Comparison of ENCODE assay signal across 17 cellular contexts in the genomic region with DNA sequence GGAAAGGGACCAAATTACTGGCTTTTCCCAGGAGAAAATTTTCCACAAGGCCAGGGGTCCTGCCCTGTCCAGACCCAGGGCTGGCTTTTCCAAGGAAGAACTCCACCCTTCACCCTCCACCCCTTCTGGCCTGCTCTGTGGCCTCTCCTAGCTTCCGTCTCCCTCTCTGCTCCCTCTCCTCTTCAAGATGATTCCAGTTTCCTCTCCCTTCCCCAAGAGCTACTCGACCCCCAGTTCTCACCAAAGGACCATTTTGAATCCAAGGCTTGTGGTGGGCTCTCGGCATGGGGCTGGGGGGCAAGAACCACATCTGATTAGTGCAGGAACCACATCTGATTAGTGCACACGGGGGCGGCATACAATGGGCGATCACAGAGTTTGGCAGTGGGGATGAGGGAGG. TPM values are rescaled to one million over a fixed set of nuclear protein-coding genes. Genes with fewer than 3 reads are reported as not detected.
DNase-seq lines count a peak whose midpoint lies in the region; ATAC-seq and TF ChIP-seq lines count a peak whose summit lies in the region.
"Had no signal": no experiment of that assay in that cellular context is flagged by ENCODE, and none has a peak within 500 bp of the region (broad histone marks: within the 10 kb centered on the region; RNA-seq: fewer than 3 reads in every experiment).

No MANE protein-coding gene starts in this region.

- peaks cover 0 to 2% (median 0%) of the 10 kb centered on the region in 7 donors for H3K9me3 Mint-ChIP-seq in CD14-positive monocyte
- no peaks in the 10 kb centered on the region for H3K9me3 Mint-ChIP-seq in endothelial cell (ENCODE audit: unreplicated experiment)
- H3K9me3 Mint-ChIP-seq: CD8-positive, alpha-beta memory T cell had no signal

- no peak overlapping the region for H3K4me3 Mint-ChIP-seq in CD14-positive monocyte
- no peak overlapping the region for H3K4me3 Mint-ChIP-seq in endothelial cell (ENCODE audit: unreplicated experiment)
- H3K4me3 Mint-ChIP-seq: CD8-positive, alpha-beta memory T cell had no signal

- WGBS in sigmoid colon, 2 donors: 56 to 57% methylated on average over 6 of the region's 6 CpGs

- H3K36me3 ChIP-seq in sigmoid colon: no peaks in the 10 kb centered on the region

- H3K36me3 Mint-ChIP-seq in CD14-positive monocyte: no peaks in the 10 kb centered on the region
- no peaks in the 10 kb centered on the region for H3K36me3 Mint-ChIP-seq in endothelial cell (ENCODE audit: low read depth, unreplicated experiment)
- H3K36me3 Mint-ChIP-seq: CD8-positive, alpha-beta memory T cell had no signal

- ATAC-seq in GM18502 (IDR thresholded peaks at IDR 0.05; ENCODE audit: poor library complexity, unreplicated experiment) (no peak), GM21737 (IDR thresholded peaks at IDR 0.05; ENCODE audit: unreplicated experiment) (no peak)
- ATAC-seq: HCT116 had no signal

- H3K9me3 ChIP-seq in sigmoid colon: no peaks in the 10 kb centered on the region
- H3K9me3 ChIP-seq: Caco-2 had no signal

- no peak overlapping the region for H3K4me3 ChIP-seq in sigmoid colon
- H3K4me3 ChIP-seq: GM23248 had no signal

- TF ChIP-seq CTCF in CD14-positive monocyte (IDR thresholded peaks at IDR 0.05) (no peak), endothelial cell (IDR thresholded peaks at IDR 0.05; ENCODE audit: unreplicated experiment) (no peak), sigmoid colon (IDR thresholded peaks at IDR 0.05) (no peak)

- no peaks in the 10 kb centered on the region for H3K4me1 Mint-ChIP-seq in CD14-positive monocyte
- H3K4me1 Mint-ChIP-seq in endothelial cell (ENCODE audit: unreplicated experiment): peaks cover 12% of the 10 kb centered on the region
- H3K4me1 Mint-ChIP-seq: CD8-positive, alpha-beta memory T cell had no signal

- intact Hi-C loops in CD14-positive monocyte (cut with micrococcal nuclease): no loop called here
- intact Hi-C loops in sigmoid colon (cut with DNase I): no loop called here

- no peaks in the 10 kb centered on the region for H3K4me1 ChIP-seq in sigmoid colon
- H3K4me1 ChIP-seq: Caco-2 had no signal

- TF ChIP-seq EP300 in sigmoid colon (IDR thresholded peaks at IDR 0.05): no peak

- H3K27me3 Mint-ChIP-seq in CD14-positive monocyte (ENCODE audit: low read depth in 3 of 3) (peaks cover 17 to 28% (median 24%) of the 10 kb centered on the region in 3 donors), endothelial cell (ENCODE audit: unreplicated experiment) (peaks cover 9% of the 10 kb centered on the region)

- no peak overlapping the region for H3K27ac ChIP-seq in sigmoid colon
- H3K27ac ChIP-seq: 22Rv1, GM23248 had no signal

- DNase-seq in NCI-H82 (lab: John Stamatoyannopoulos, UW) (peak; percentile 46), NCI-H82 treated with DMSO at 0.1 percent for 48 hours (lab: John Stamatoyannopoulos, UW; ENCODE audit: unreplicated experiment) (no peak), CD14-positive monocyte (ENCODE audit: low spot score) (peak; percentile 21), endothelial cell (ENCODE audit: low spot score) (no peak), sigmoid colon (peak; percentile 29), NCI-H187 (lab: John Stamatoyannopoulos, UW) (no peak)
- DNase-seq: CD8-positive, alpha-beta memory T cell; DND-41; GDM1; GM23248 had no signal

- no peak for TF ChIP-seq POLR2A in sigmoid colon (IDR thresholded peaks at IDR 0.05)

- H3K27ac Mint-ChIP-seq in CD14-positive monocyte (no peak overlapping the region), endothelial cell (ENCODE audit: unreplicated experiment) (peak overlapping the region; percentile 11)
- H3K27ac Mint-ChIP-seq: CD8-positive, alpha-beta memory T cell had no signal

- peaks cover 0 to 31% (median 0%) of the 10 kb centered on the region in 3 donors for H3K27me3 ChIP-seq in sigmoid colon

RNA-seq across cellular contexts. Expression of gene CHAT, which starts 7.7 kb away (rescaled TPM):
- not detected for polyA plus RNA-seq in CD14-positive monocyte
- total RNA-seq in endothelial cell (ENCODE audit: unreplicated experiment): 0.23 TPM
- under 1 TPM in 1 of 4 donors, not detected in 3; 0.41 TPM for total RNA-seq in sigmoid colon
- polyA plus RNA-seq in sigmoid colon: under 1 TPM in 1 of 3 donors, not detected in 2; 0.57 TPM
- total RNA-seq: CD8-positive, alpha-beta memory T cell; GM23248 had no signal
- polyA plus RNA-seq: BJ; CD8-positive, alpha-beta memory T cell; GM23248 had no signal

RNA-seq across cellular contexts. Expression of gene SLC18A3, which starts 11.5 kb away (rescaled TPM):
- polyA plus RNA-seq in CD14-positive monocyte (not detected), sigmoid colon (under 1 TPM in 1 of 3 donors, not detected in 2; 0.98 TPM)
- total RNA-seq in endothelial cell (ENCODE audit: unreplicated experiment) (0.72 TPM), sigmoid colon (1 to 10 TPM in 1 of 4 donors, under 1 TPM in 2, not detected in 1; 0.16 to 2.5 (median 0.68) TPM)
- total RNA-seq: Caco-2; CD8-positive, alpha-beta memory T cell; GM23248 had no signal
- polyA plus RNA-seq: BJ; CD8-positive, alpha-beta memory T cell; GM23248 had no signal

RNA-seq across cellular contexts. Expression of gene C10orf53, which starts 57.9 kb away (rescaled TPM):
- polyA plus RNA-seq in CD14-positive monocyte (not detected), sigmoid colon (not detected)
- total RNA-seq in endothelial cell (ENCODE audit: unreplicated experiment) (not detected), sigmoid colon (not detected)
- total RNA-seq: A673; Caco-2; CD8-positive, alpha-beta memory T cell; GM23248 had no signal
- polyA plus RNA-seq: BJ; CD8-positive, alpha-beta memory T cell; GM23248 had no signal

Comparison
In these comparisons a context has a peak if more than half of its experiments do, and no peak if none do; other contexts are left out.
1. DNase-seq: peak in NCI-H82 (single experiment), CD14-positive monocyte (single experiment) and sigmoid colon (single experiment); none in NCI-H82 treated with DMSO at 0.1 percent for 48 hours (single experiment), endothelial cell (single experiment) and NCI-H187 (0 of 2).